19 cellular contexts compared by ENCODE assay signal in the genomic region with DNA sequence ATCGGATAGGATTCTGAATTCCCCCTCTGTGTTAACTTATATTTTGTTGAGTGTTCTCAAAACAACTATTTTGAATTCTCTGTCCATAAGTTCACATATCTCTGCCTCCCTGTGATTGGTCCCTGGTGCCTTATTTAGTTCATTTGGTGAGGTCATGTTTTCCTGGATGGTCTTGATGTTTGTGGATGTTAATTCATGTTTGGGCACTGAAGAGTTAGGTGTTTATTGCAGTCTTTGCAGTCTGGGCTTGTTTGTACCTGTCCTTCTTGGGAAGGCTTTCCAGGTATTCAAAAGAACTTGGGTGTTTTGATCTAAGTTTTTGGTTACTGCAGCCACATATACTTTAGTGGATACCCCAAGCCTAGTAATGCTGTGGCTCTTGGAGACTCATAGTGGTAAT. TPM values are rescaled to one million over a fixed set of nuclear protein-coding genes. Genes with fewer than 3 reads are reported as not detected.
A peak's percentile ranks its signal among the peaks of the same experiment; 100 is the strongest.
DNase-seq lines count a peak whose midpoint lies in the region; ATAC-seq and TF ChIP-seq lines count a peak whose summit lies in the region.
"Had no signal": no experiment of that assay in that cellular context is flagged by ENCODE, and none has a peak within 500 bp of the region (broad histone marks: within the 10 kb centered on the region; RNA-seq: fewer than 3 reads in every experiment).

No MANE protein-coding gene starts in this region.

- H3K4me3 Mint-ChIP-seq in nephron progenitor cell: no peak overlapping the region
- H3K4me3 Mint-ChIP-seq: B cell; CD4-positive, alpha-beta T cell; CD8-positive, alpha-beta T cell had no signal

- intact Hi-C loops in mammary epithelial cell (cut with micrococcal nuclease): no loop called here
- intact Hi-C loops in breast epithelium (cut with DNase I; ENCODE audit: low total_unique reads): no loop called here
- intact Hi-C loops in heart right ventricle (cut with DNase I): no loop called here

- no peak overlapping the region for H3K27ac ChIP-seq in mammary epithelial cell (ENCODE audit: insufficient read depth, low read depth, low read length)
- no peak overlapping the region for H3K27ac ChIP-seq in breast epithelium
- H3K27ac ChIP-seq in foreskin keratinocyte: no peak overlapping the region
- H3K27ac ChIP-seq in heart right ventricle: no peak overlapping the region
- H3K27ac ChIP-seq: 22Rv1; A549; BLaER1 treated with 17β-estradiol and CSF1 and Interleukin-3, amounts not matched to agents 10 nM and 100 nM; C4-2B had no signal

- peaks cover 4% of the 10 kb centered on the region for H3K27me3 Mint-ChIP-seq in nephron progenitor cell (ENCODE audit: low read depth, poor library complexity)

- no peak for TF ChIP-seq POLR2A in breast epithelium (IDR thresholded peaks at IDR 0.05)

- H3K27me3 ChIP-seq in mammary epithelial cell (ENCODE audit: insufficient read depth, low read length) (no peaks in the 10 kb centered on the region), breast epithelium (no peaks in the 10 kb centered on the region), foreskin keratinocyte (no peaks in the 10 kb centered on the region), heart right ventricle (no peaks in the 10 kb centered on the region)
- H3K27me3 ChIP-seq: BLaER1 treated with 17β-estradiol and CSF1 and Interleukin-3, amounts not matched to agents 10 nM and 100 nM had no signal

- H3K36me3 ChIP-seq in mammary epithelial cell (ENCODE audit: insufficient read depth, low read length): no peaks in the 10 kb centered on the region
- H3K36me3 ChIP-seq in breast epithelium: no peaks in the 10 kb centered on the region
- no peaks in the 10 kb centered on the region for H3K36me3 ChIP-seq in heart right ventricle
- H3K36me3 ChIP-seq: BLaER1 treated with 17β-estradiol and CSF1 and Interleukin-3, amounts not matched to agents 10 nM and 100 nM had no signal

- dilution Hi-C loops in mammary epithelial cell (cut with HindIII; ENCODE audit: low sequenced_read_pairs): no loop called here

- no peaks in the 10 kb centered on the region for H3K79me2 ChIP-seq in mammary epithelial cell (ENCODE audit: insufficient read depth, low read length)

- H3K4me1 ChIP-seq in mammary epithelial cell (ENCODE audit: insufficient read depth, low read length) (no peaks in the 10 kb centered on the region), breast epithelium (no peaks in the 10 kb centered on the region), foreskin keratinocyte (no peaks in the 10 kb centered on the region), heart right ventricle (no peaks in the 10 kb centered on the region)
- H3K4me1 ChIP-seq: A549, Caco-2 had no signal

- WGBS in mammary epithelial cell (ENCODE audit: low coverage, missing lambda C conversion rate): 100% methylated on average over 1 of the region's 1 CpG
- WGBS in heart right ventricle, 2 donors: 93 to 95% methylated on average over 1 of the region's 1 CpG

- no peak overlapping the region for H3K9ac ChIP-seq in mammary epithelial cell (ENCODE audit: insufficient read depth, low read length)
- H3K9ac ChIP-seq: BLaER1 treated with 17β-estradiol and CSF1 and Interleukin-3, amounts not matched to agents 10 nM and 100 nM had no signal

- CTCF ChIA-PET in mammary epithelial cell (lab: Charles Lee; ENCODE audit: low non-redundant PET): no interaction called here

- H3K4me1 Mint-ChIP-seq in nephron progenitor cell: no peaks in the 10 kb centered on the region
- H3K4me1 Mint-ChIP-seq: B cell had no signal

- no peaks in the 10 kb centered on the region for H4K20me1 ChIP-seq in mammary epithelial cell (ENCODE audit: insufficient read depth, low read length)
- H4K20me1 ChIP-seq: BLaER1 treated with 17β-estradiol and CSF1 and Interleukin-3, amounts not matched to agents 10 nM and 100 nM had no signal

- no peaks in the 10 kb centered on the region for H3K36me3 Mint-ChIP-seq in nephron progenitor cell (ENCODE audit: low read depth)
- H3K36me3 Mint-ChIP-seq: CD8-positive, alpha-beta T cell had no signal

- no peak overlapping the region for H3K4me2 ChIP-seq in mammary epithelial cell (ENCODE audit: insufficient read depth, low read depth, low read length)
- H3K4me2 ChIP-seq: A549; BLaER1 treated with 17β-estradiol and CSF1 and Interleukin-3, amounts not matched to agents 10 nM and 100 nM had no signal

- H3K9me3 ChIP-seq in mammary epithelial cell (replicated peaks; ENCODE audit: insufficient read depth, low read length): no peaks in the 10 kb centered on the region
- H3K9me3 ChIP-seq in breast epithelium: peaks cover 7 to 8% of the 10 kb centered on the region in 2 donors
- peaks cover 0 to 27% (median 6%) of the 10 kb centered on the region in 11 donors for H3K9me3 ChIP-seq in heart right ventricle
- H3K9me3 ChIP-seq: A549, Caco-2 had no signal

- ATAC-seq in foreskin keratinocyte (no peak), heart right ventricle (no peak)
- ATAC-seq: A549; CD8-positive, alpha-beta T cell had no signal

- in situ Hi-C loops in mammary epithelial cell (cut with MboI; ENCODE audit: low sequenced_read_pairs in 2 of 2): no loop called here

- TF ChIP-seq CTCF in mammary epithelial cell (conservative IDR thresholded peaks at IDR 0.05 in 1 of 2, IDR thresholded peaks at IDR 0.05 in 1 of 2; ENCODE audit: extremely low read depth in 1 of 2, insufficient read depth in 1 of 2, low read depth in 1 of 2, low read length in 2 of 2) (no peak), breast epithelium (IDR thresholded peaks at IDR 0.05) (no peak), foreskin keratinocyte (conservative IDR thresholded peaks at IDR 0.05) (no peak), heart right ventricle (IDR thresholded peaks at IDR 0.05) (no peak), nephron progenitor cell (IDR thresholded peaks at IDR 0.05) (no peak)

- H3K9me3 Mint-ChIP-seq in nephron progenitor cell: peaks cover 12% of the 10 kb centered on the region

- no peak overlapping the region for H3K27ac Mint-ChIP-seq in nephron progenitor cell
- H3K27ac Mint-ChIP-seq: B cell; CD4-positive, alpha-beta T cell; CD8-positive, alpha-beta T cell had no signal

- BruUV-seq in mammary epithelial cell (replicated peaks; lab: Mats Ljungman, UMichigan): no TSS peak

- no peak overlapping the region for H2AFZ ChIP-seq in mammary epithelial cell (ENCODE audit: low read depth, low read length)

- DNase-seq in mammary epithelial cell (peak; percentile 31), breast epithelium (ENCODE audit: low spot score in 2 of 2) (no peak), foreskin keratinocyte (peak; percentile 48 to 80), heart right ventricle (no peak), nephron progenitor cell (no peak)
- DNase-seq: AML-193; Caco-2; Calu3; CD4-positive, alpha-beta T cell; CD8-positive, alpha-beta T cell; DMS79 treated with DMSO at 0.1 percent for 48 hours; GF-D8 had no signal

- no peak overlapping the region for H3K4me3 ChIP-seq in mammary epithelial cell (replicated peaks in 1 of 3; ENCODE audit: insufficient read depth in 1 of 3, low read depth in 2 of 3, low read length in 3 of 3)
- H3K4me3 ChIP-seq in breast epithelium: no peak overlapping the region
- H3K4me3 ChIP-seq in heart right ventricle: no peak overlapping the region
- H3K4me3 ChIP-seq: A549; BLaER1 treated with 17β-estradiol and CSF1 and Interleukin-3, amounts not matched to agents 10 nM and 100 nM had no signal

RNA-seq across cellular contexts. Expression of gene PLSCR2, which starts 23.3 kb away (rescaled TPM):
- total RNA-seq in mammary epithelial cell (not detected), breast epithelium (1 to 10 TPM in 1 of 3 donors, under 1 TPM in 1, not detected in 1; 0.73 to 2.0 TPM), foreskin keratinocyte (not detected in 2 replicates), heart right ventricle (not detected)
- polyA plus RNA-seq in mammary epithelial cell (not detected), foreskin keratinocyte (not detected in 2 replicates), heart right ventricle (not detected)
- polyA minus RNA-seq in mammary epithelial cell: not detected
- total RNA-seq: A172; Caco-2; CD4-positive, alpha-beta T cell; CD8-positive, alpha-beta T cell had no signal
- polyA plus RNA-seq: BJ had no signal

Comparison
In these comparisons a context has a peak if more than half of its experiments do, and no peak if none do; other contexts are left out.
1. DNase-seq: peak in mammary epithelial cell (single experiment) and foreskin keratinocyte (2 of 2); none in breast epithelium (0 of 2), heart right ventricle (0 of 2) and nephron progenitor cell (single experiment).